In genomic region chr12:95805864-95806669, GRCh38 we compare ENCODE assay signal across 12 cellular contexts. TPM values are rescaled to one million over a fixed set of nuclear protein-coding genes. Genes with fewer than 3 reads are reported as not detected.
DNase-seq lines count a peak whose midpoint lies in the region; ATAC-seq and TF ChIP-seq lines count a peak whose summit lies in the region.
"Had no signal": no experiment of that assay in that cellular context is flagged by ENCODE, and none has a peak within 500 bp of the region (broad histone marks: within the 10 kb centered on the region; RNA-seq: fewer than 3 reads in every experiment).

No MANE protein-coding gene starts in this region.

- H3K36me3 ChIP-seq in left ventricle myocardium inferior (no peaks in the 10 kb centered on the region), suprapubic skin (no peaks in the 10 kb centered on the region)
- H3K36me3 ChIP-seq: tibial nerve had no signal

- H3K27me3 ChIP-seq in left ventricle myocardium inferior (ENCODE audit: low read depth) (no peaks in the 10 kb centered on the region), suprapubic skin (no peaks in the 10 kb centered on the region)
- H3K27me3 ChIP-seq: tibial nerve had no signal

- peaks cover 15% of the 10 kb centered on the region for H3K4me1 Mint-ChIP-seq in activated CD4-positive, alpha-beta memory T cell treated with anti-CD3 and anti-CD28 coated beads, Interleukin-2, amount 10 ng/mL, durations not matched to agents 7 days and 5 days
- peaks cover 3% of the 10 kb centered on the region for H3K4me1 Mint-ChIP-seq in activated CD4-positive, alpha-beta memory T cell treated with anti-CD3 and anti-CD28 coated beads for 36 hours (ENCODE audit: low read depth)
- H3K4me1 Mint-ChIP-seq: B cell had no signal

- no peaks in the 10 kb centered on the region for H3K9me3 Mint-ChIP-seq in activated CD4-positive, alpha-beta memory T cell treated with anti-CD3 and anti-CD28 coated beads, Interleukin-2, amount 10 ng/mL, durations not matched to agents 7 days and 5 days
- H3K9me3 Mint-ChIP-seq in activated CD4-positive, alpha-beta memory T cell treated with anti-CD3 and anti-CD28 coated beads for 36 hours, result no peaks in the 10 kb centered on the region

- POLR2A ChIA-PET in activated CD4-positive, alpha-beta memory T cell treated with anti-CD3 and anti-CD28 coated beads, Interleukin-2, amount 10 ng/mL, durations not matched to agents 7 days and 5 days (lab: Charles Lee), result no interaction called here
- POLR2A ChIA-PET in activated CD4-positive, alpha-beta memory T cell treated with anti-CD3 and anti-CD28 coated beads for 36 hours (lab: Charles Lee), result no interaction called here

- no peak overlapping the region for H3K4me3 ChIP-seq in left ventricle myocardium inferior
- no peak overlapping the region for H3K4me3 ChIP-seq in suprapubic skin
- H3K4me3 ChIP-seq: tibial nerve had no signal

- DNase-seq in activated CD4-positive, alpha-beta memory T cell treated with anti-CD3 and anti-CD28 coated beads, Interleukin-2, amount 10 ng/mL, durations not matched to agents 7 days and 5 days, result peak; percentile 27
- no peak for DNase-seq in activated CD4-positive, alpha-beta memory T cell treated with anti-CD3 and anti-CD28 coated beads for 36 hours
- DNase-seq in amniotic stem cell (lab: John Stamatoyannopoulos, UW) (peak; percentile 93), left ventricle myocardium inferior (no peak), suprapubic skin (ENCODE audit: low spot score in 2 of 2) (no peak), substantia nigra (lab: John Stamatoyannopoulos, UW) (no peak)
- DNase-seq: posterior cingulate gyrus had no signal

- ATAC-seq in HG02840 (IDR thresholded peaks at IDR 0.05; ENCODE audit: low FRiP score, unreplicated experiment) (no peak), HG03469 (IDR thresholded peaks at IDR 0.05; ENCODE audit: unreplicated experiment) (no peak)

- WGBS in suprapubic skin, result 34% methylated on average over 5 of the region's 5 CpGs

- H3K4me3 Mint-ChIP-seq in activated CD4-positive, alpha-beta memory T cell treated with anti-CD3 and anti-CD28 coated beads, Interleukin-2, amount 10 ng/mL, durations not matched to agents 7 days and 5 days, result no peak overlapping the region
- no peak overlapping the region for H3K4me3 Mint-ChIP-seq in activated CD4-positive, alpha-beta memory T cell treated with anti-CD3 and anti-CD28 coated beads for 36 hours
- H3K4me3 Mint-ChIP-seq: B cell had no signal

- CTCF ChIA-PET in activated CD4-positive, alpha-beta memory T cell treated with anti-CD3 and anti-CD28 coated beads, Interleukin-2, amount 10 ng/mL, durations not matched to agents 7 days and 5 days (lab: Charles Lee), result interaction anchor here (1.1 kb wide), 1 partner anchor 11 kb away, joined by 3 read pairs; no protein-coding TSS in a partner anchor
- CTCF ChIA-PET in activated CD4-positive, alpha-beta memory T cell treated with anti-CD3 and anti-CD28 coated beads for 36 hours (lab: Charles Lee), result interaction anchor here (0.5 kb wide), 1 partner anchor 211 kb away, joined by 4 read pairs; no protein-coding TSS in a partner anchor

- TF ChIP-seq CTCF in left ventricle myocardium inferior (IDR thresholded peaks at IDR 0.05; ENCODE audit: borderline replicate concordance) (no peak), suprapubic skin (IDR thresholded peaks at IDR 0.05) (no peak)

- H3K4me1 ChIP-seq in left ventricle myocardium inferior (peaks cover 6% of the 10 kb centered on the region), suprapubic skin (peaks cover 5% of the 10 kb centered on the region)

- TF ChIP-seq EP300 in suprapubic skin (IDR thresholded peaks at IDR 0.05), result no peak

- H3K27ac ChIP-seq in left ventricle myocardium inferior (replicated peaks) (peak overlapping the region; percentile 25), suprapubic skin (peak overlapping the region; percentile 59), substantia nigra (ENCODE audit: low read depth, low read length, poor library complexity, severe bottlenecking) (no peak overlapping the region)

- peak in 1 of 2 donors; percentile 14 for TF ChIP-seq POLR2A in suprapubic skin (IDR thresholded peaks at IDR 0.05)

- peaks cover 15% of the 10 kb centered on the region for H3K27me3 Mint-ChIP-seq in activated CD4-positive, alpha-beta memory T cell treated with anti-CD3 and anti-CD28 coated beads, Interleukin-2, amount 10 ng/mL, durations not matched to agents 7 days and 5 days
- peaks cover 12% of the 10 kb centered on the region for H3K27me3 Mint-ChIP-seq in activated CD4-positive, alpha-beta memory T cell treated with anti-CD3 and anti-CD28 coated beads for 36 hours

- H3K27ac Mint-ChIP-seq in activated CD4-positive, alpha-beta memory T cell treated with anti-CD3 and anti-CD28 coated beads, Interleukin-2, amount 10 ng/mL, durations not matched to agents 7 days and 5 days, result peak overlapping the region; percentile 67
- H3K27ac Mint-ChIP-seq in activated CD4-positive, alpha-beta memory T cell treated with anti-CD3 and anti-CD28 coated beads for 36 hours, result no peak overlapping the region
- H3K27ac Mint-ChIP-seq: B cell had no signal

- H3K9me3 ChIP-seq in left ventricle myocardium inferior (replicated peaks) (no peaks in the 10 kb centered on the region), suprapubic skin (no peaks in the 10 kb centered on the region)
- H3K9me3 ChIP-seq: tibial nerve had no signal

- intact Hi-C loops in activated CD4-positive, alpha-beta memory T cell treated with anti-CD3 and anti-CD28 coated beads for 36 hours (cut with micrococcal nuclease), result no loop called here
- intact Hi-C loops in left ventricle myocardium inferior (cut with micrococcal nuclease), result no loop called here

- H3K36me3 Mint-ChIP-seq in activated CD4-positive, alpha-beta memory T cell treated with anti-CD3 and anti-CD28 coated beads, Interleukin-2, amount 10 ng/mL, durations not matched to agents 7 days and 5 days (ENCODE audit: low read depth), result no peaks in the 10 kb centered on the region
- H3K36me3 Mint-ChIP-seq in activated CD4-positive, alpha-beta memory T cell treated with anti-CD3 and anti-CD28 coated beads for 36 hours, result no peaks in the 10 kb centered on the region

RNA-seq across cellular contexts. Expression of gene NTN4, which starts 15.5 kb away (rescaled TPM):
- under 1 TPM; 0.25 to 0.63 TPM for total RNA-seq in activated CD4-positive, alpha-beta memory T cell treated with anti-CD3 and anti-CD28 coated beads, Interleukin-2, amount 10 ng/mL, durations not matched to agents 7 days and 5 days
- total RNA-seq in activated CD4-positive, alpha-beta memory T cell treated with anti-CD3 and anti-CD28 coated beads for 36 hours, result under 1 TPM in 1 of 2 experiments, not detected in 1; 0.29 TPM
- total RNA-seq in left ventricle myocardium inferior (76.8 TPM), suprapubic skin (10 to 100 TPM in 3 of 4 donors, 1 to 10 TPM in 1; 7.2 to 18.7 (median 13.0) TPM)
- total RNA-seq: B cell; T-helper 2 cell treated with Interferon-gamma antibody and Interleukin-4, amounts not matched to agents 100 ng/mL and 5 ng/mL, for 36 hours had no signal

RNA-seq across cellular contexts. Expression of gene SNRPF, which starts 52.7 kb away (rescaled TPM):
- 10 to 100 TPM; 32.0 to 33.1 TPM for total RNA-seq in activated CD4-positive, alpha-beta memory T cell treated with anti-CD3 and anti-CD28 coated beads, Interleukin-2, amount 10 ng/mL, durations not matched to agents 7 days and 5 days
- total RNA-seq in activated CD4-positive, alpha-beta memory T cell treated with anti-CD3 and anti-CD28 coated beads for 36 hours, result 10 to 100 TPM; 45.4 to 46.0 TPM
- total RNA-seq in left ventricle myocardium inferior (10.7 TPM), suprapubic skin (10 to 100 TPM in 1 of 4 donors, 1 to 10 TPM in 3; 3.7 to 10.1 (median 7.6) TPM)

Comparison
In these comparisons a context has a peak if more than half of its experiments do, and no peak if none do; other contexts are left out.
1. DNase-seq: peak in activated CD4-positive, alpha-beta memory T cell treated with anti-CD3 and anti-CD28 coated beads, Interleukin-2, amount 10 ng/mL, durations not matched to agents 7 days and 5 days (single experiment) and amniotic stem cell (single experiment); none in activated CD4-positive, alpha-beta memory T cell treated with anti-CD3 and anti-CD28 coated beads for 36 hours (single experiment), left ventricle myocardium inferior (single experiment), suprapubic skin (0 of 2) and substantia nigra (0 of 49).
2. RNA of gene NTN4, which starts 15.5 kb away (total RNA-seq): 76.8 TPM in left ventricle myocardium inferior (single experiment) and 7.2 to 18.7 TPM in suprapubic skin; 0.25 to 0.63 TPM in activated CD4-positive, alpha-beta memory T cell treated with anti-CD3 and anti-CD28 coated beads, Interleukin-2, amount 10 ng/mL, durations not matched to agents 7 days and 5 days and 0.29 TPM in activated CD4-positive, alpha-beta memory T cell treated with anti-CD3 and anti-CD28 coated beads for 36 hours; every median in the first group is over 4 times any median in the second.